Comparison of ENCODE assay signal across 8 cellular contexts in the genomic region with DNA sequence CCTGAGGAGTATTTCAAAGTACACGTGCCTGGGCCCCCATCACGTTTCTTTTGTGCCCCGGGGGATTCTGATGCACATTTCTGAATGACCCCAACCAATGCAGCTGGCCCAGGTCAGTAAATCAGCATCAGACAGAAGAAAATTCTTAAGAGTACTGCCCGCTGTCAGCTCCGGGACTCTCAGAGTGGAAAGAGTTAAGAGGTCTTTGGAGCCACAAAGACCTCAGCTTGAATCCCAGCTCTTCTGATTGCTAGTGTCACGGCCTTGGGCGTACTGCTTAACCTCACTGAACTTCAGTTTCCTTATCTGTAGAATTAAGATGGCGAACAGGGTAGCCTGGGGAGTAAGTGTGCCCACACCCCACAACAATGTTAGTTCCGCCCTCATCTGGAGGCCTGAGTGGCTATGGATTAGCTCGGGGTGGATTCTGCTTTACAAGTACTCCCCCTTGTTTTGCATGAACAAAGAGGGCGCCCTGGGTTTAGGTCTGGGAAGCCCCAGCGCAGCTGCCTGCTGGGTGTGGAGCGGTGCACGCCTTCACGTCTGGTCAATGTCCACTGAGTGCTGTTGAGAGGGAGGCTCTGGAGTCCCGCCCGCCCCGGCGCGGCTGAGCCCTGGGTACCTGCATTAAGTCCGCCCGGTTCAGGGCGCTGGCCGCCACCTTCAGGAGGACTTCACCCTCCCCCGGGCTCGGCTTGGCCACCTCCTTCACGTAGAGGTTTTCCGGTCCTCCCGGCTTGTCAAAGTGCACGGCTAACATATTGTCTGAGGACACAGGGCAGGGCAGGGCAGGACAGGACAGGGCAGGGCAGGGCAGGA. TPM values are rescaled to one million over a fixed set of nuclear protein-coding genes. Genes with fewer than 3 reads are reported as not detected.
DNase-seq lines count a peak whose midpoint lies in the region; ATAC-seq and TF ChIP-seq lines count a peak whose summit lies in the region.

No MANE protein-coding gene starts in this region.

- H3K27me3 ChIP-seq in effector memory CD4-positive, alpha-beta T cell (replicated peaks; ENCODE audit: control insufficient read depth, insufficient read depth, low read length, poor library complexity, severe bottlenecking), result no peaks in the 10 kb centered on the region
- H3K27me3 ChIP-seq in transverse colon, result no peaks in the 10 kb centered on the region

- H3K27ac ChIP-seq in effector memory CD4-positive, alpha-beta T cell (ENCODE audit: insufficient read depth, low read length, poor library complexity, severe bottlenecking), result no peak overlapping the region
- peak overlapping the region; percentile 92 to 96 (median 93) for H3K27ac ChIP-seq in transverse colon

- peak; percentile 67 for TF ChIP-seq POLR2A in transverse colon (IDR thresholded peaks at IDR 0.05)

- H3K4me3 ChIP-seq in effector memory CD4-positive, alpha-beta T cell (ENCODE audit: insufficient read depth, low read depth, low read length, poor library complexity, severe bottlenecking), result peak overlapping the region; percentile 44
- H3K4me3 ChIP-seq in transverse colon, result peak overlapping the region; percentile 21 to 63 (median 53)

- peaks cover 5% of the 10 kb centered on the region for H3K4me1 ChIP-seq in effector memory CD4-positive, alpha-beta T cell (ENCODE audit: control insufficient read depth, insufficient read depth, low read length, poor library complexity, severe bottlenecking)
- peaks cover 8 to 27% (median 15%) of the 10 kb centered on the region in 4 donors for H3K4me1 ChIP-seq in transverse colon

- intact Hi-C loops in transverse colon (cut with DNase I; ENCODE audit: low total_unique reads), result loop anchor here (1.0 kb wide), 1 partner anchor 156 kb away; the partner anchor contains the start of gene ATAD2B

- DNase-seq in AG09319 (ENCODE audit: extremely low read depth, low read depth) (peak; percentile 60), GM13977 (ENCODE audit: low spot score) (peak; percentile 89), NCI-H1092 (lab: John Stamatoyannopoulos, UW) (peak; percentile 37), SW 1271 (lab: John Stamatoyannopoulos, UW) (peak; percentile 90 to 95), mesenteric fat pad (ENCODE audit: low spot score) (peak; percentile 96), transverse colon (peak; percentile 94)
- DNase-seq in effector memory CD4-positive, alpha-beta T cell, result peak in 2 of 3 donors; percentile 8 to 22

- peak; percentile 75 for ATAC-seq in HG02678 (IDR thresholded peaks at IDR 0.05; ENCODE audit: unreplicated experiment)

- in situ Hi-C loops in GM13977 (cut with MboI; ENCODE audit: low pct_unique_long_range_greater_than_20kb, low sequenced_read_pairs, unreplicated experiment), result no loop called here
- in situ Hi-C loops in transverse colon (cut with MboI; ENCODE audit: low pct_ligation_motif_present in 1 of 4, low pct_unique_long_range_greater_than_20kb in 1 of 4, low sequenced_read_pairs in 3 of 4), result no loop called here

- peak; percentile 66 for TF ChIP-seq EP300 in transverse colon (IDR thresholded peaks at IDR 0.05; ENCODE audit: low read depth)

- H3K36me3 ChIP-seq in effector memory CD4-positive, alpha-beta T cell (ENCODE audit: control insufficient read depth, insufficient read depth, low read length), result no peaks in the 10 kb centered on the region
- peaks cover 0 to 8% (median 0%) of the 10 kb centered on the region in 4 donors for H3K36me3 ChIP-seq in transverse colon

- 6% methylated on average over 22 of the region's 30 CpGs; no CpG with 5 or more reads in 1 of the 2 donors for WGBS in transverse colon (ENCODE audit: low coverage in 1 of 2), 2 donors

- H3K9me3 ChIP-seq in effector memory CD4-positive, alpha-beta T cell (ENCODE audit: control insufficient read depth, low read length), result no peaks in the 10 kb centered on the region
- no peaks in the 10 kb centered on the region for H3K9me3 ChIP-seq in transverse colon

- TF ChIP-seq CTCF in AG09319 (IDR thresholded peaks at IDR 0.05; ENCODE audit: low read depth, low read length) (peak; percentile 17), GM13977 (IDR thresholded peaks at IDR 0.05; ENCODE audit: extremely low read depth, insufficient read depth, missing control alignments) (no peak), transverse colon (IDR thresholded peaks at IDR 0.05) (no peak)

RNA-seq across cellular contexts. Expression of gene TP53I3, which starts 0.9 kb away (rescaled TPM):
- 12.0 TPM for total RNA-seq in mesenteric fat pad
- total RNA-seq in transverse colon, result 100 to 1,000 TPM in 3 of 4 donors, 10 to 100 TPM in 1; 83.2 to 257 (median 128) TPM

RNA-seq across cellular contexts. Expression of gene SF3B6, which starts 7.7 kb away (rescaled TPM):
- total RNA-seq in mesenteric fat pad (59.3 TPM), transverse colon (100 to 1,000 TPM in 1 of 4 donors, 10 to 100 TPM in 3; 17.3 to 104 (median 93.2) TPM)

RNA-seq across cellular contexts. Expression of gene FKBP1B, which starts 34.2 kb away (rescaled TPM):
- total RNA-seq in mesenteric fat pad (5.0 TPM), transverse colon (10 to 100 TPM in 1 of 4 donors, 1 to 10 TPM in 3; 6.0 to 27.3 (median 8.4) TPM)

RNA-seq across cellular contexts. Expression of gene WDCP, which starts 36.6 kb away (rescaled TPM):
- total RNA-seq in mesenteric fat pad, result 7.2 TPM
- 1 to 10 TPM; 1.5 to 4.0 (median 3.0) TPM for total RNA-seq in transverse colon

RNA-seq across cellular contexts. Expression of gene PFN4, which starts 39.4 kb away (rescaled TPM):
- total RNA-seq in mesenteric fat pad (not detected), transverse colon (under 1 TPM in 1 of 4 donors, not detected in 3; 0.80 TPM)

Comparison
In these comparisons a context has a peak if more than half of its experiments do, and no peak if none do; other contexts are left out.
1. DNase-seq: peak in every context shown above with its lines; median percentile 96 in mesenteric fat pad; 94 in transverse colon; 92 in SW 1271; 89 in GM13977; 60 in AG09319; 37 in NCI-H1092; 15 in effector memory CD4-positive, alpha-beta T cell.